Comparison of ENCODE assay signal across 8 cellular contexts in genomic region chr2:72862239-72862988, GRCh38. TPM values are rescaled to one million over a fixed set of nuclear protein-coding genes. Genes with fewer than 3 reads are reported as not detected.
A peak's percentile ranks its signal among the peaks of the same experiment; 100 is the strongest.
DNase-seq lines count a peak whose midpoint lies in the region; TF ChIP-seq lines count a peak whose summit lies in the region.

No MANE protein-coding gene starts in this region.

- no peaks in the 10 kb centered on the region for H3K36me3 ChIP-seq in neural progenitor cell
- no peaks in the 10 kb centered on the region for H3K36me3 ChIP-seq in stomach

- TF ChIP-seq EP300 in stomach (IDR thresholded peaks at IDR 0.05) = no peak

- intact Hi-C loops in stomach (cut with DNase I; ENCODE audit: low total_unique reads) = no loop called here

- H3K4me3 ChIP-seq in foreskin fibroblast (ENCODE audit: low read depth in 1 of 2, low read length in 2 of 2) (peak overlapping the region; percentile 27 to 35), neural progenitor cell (peak overlapping the region; percentile 46), stomach (peak overlapping the region; percentile 19 to 35 (median 25))

- 3 to 11% (median 5%) methylated on average over 13 to 33 of the region's 33 CpGs for WGBS in stomach, 5 donors

- peak overlapping the region; percentile 81 for H3K4me2 ChIP-seq in neural progenitor cell

- no peaks in the 10 kb centered on the region for H3K79me2 ChIP-seq in neural progenitor cell (ENCODE audit: low read depth)

- peaks cover 4% of the 10 kb centered on the region for H3F3A ChIP-seq in neural progenitor cell (ENCODE audit: low read depth)

- TF ChIP-seq POLR2A in stomach (IDR thresholded peaks at IDR 0.05) = no peak

- H4K20me1 ChIP-seq in neural progenitor cell (ENCODE audit: low read depth) = no peaks in the 10 kb centered on the region

- peaks cover 9% of the 10 kb centered on the region for H3K4me1 Mint-ChIP-seq in neural progenitor cell

- H3K9me3 ChIP-seq in neural progenitor cell (ENCODE audit: low read depth) = no peaks in the 10 kb centered on the region
- no peaks in the 10 kb centered on the region for H3K9me3 ChIP-seq in stomach

- H3K27me3 ChIP-seq in neural progenitor cell (peaks cover 32% of the 10 kb centered on the region), stomach (peaks cover 0 to 39% (median 10%) of the 10 kb centered on the region in 3 donors)

- TF ChIP-seq CTCF in foreskin fibroblast (IDR thresholded peaks at IDR 0.05; ENCODE audit: low read depth, low read length) = peak; percentile 99
- peak; percentile 98 for TF ChIP-seq CTCF in neural progenitor cell (IDR thresholded peaks at IDR 0.05)
- TF ChIP-seq CTCF in stomach (IDR thresholded peaks at IDR 0.05) = peak in 6 of 7 experiments; percentile 84 to 98 (median 93)

- no peak overlapping the region for H3K9ac ChIP-seq in neural progenitor cell

- H3K36me3 Mint-ChIP-seq in neural progenitor cell = no peaks in the 10 kb centered on the region

- H3K4me1 ChIP-seq in neural progenitor cell (peaks cover 4% of the 10 kb centered on the region), stomach (peaks cover 4 to 13% (median 11%) of the 10 kb centered on the region in 4 donors)

- peak overlapping the region; percentile 78 for H3K4me3 Mint-ChIP-seq in neural progenitor cell

- peak overlapping the region; percentile 99 for H2AFZ ChIP-seq in neural progenitor cell (replicated peaks)

- H3K27ac ChIP-seq in neural progenitor cell (no peak overlapping the region), stomach (no peak overlapping the region)

- H3K9me3 Mint-ChIP-seq in neural progenitor cell = no peaks in the 10 kb centered on the region

- H3K27me3 Mint-ChIP-seq in neural progenitor cell (ENCODE audit: insufficient read depth, low read depth) = peaks cover 19% of the 10 kb centered on the region

- H3K27ac Mint-ChIP-seq in neural progenitor cell = no peak overlapping the region

- DNase-seq in ELR (ENCODE audit: low read depth) (peak; percentile 89), H4 (ENCODE audit: low spot score) (peak; percentile 81), LHCN-M2 (ENCODE audit: low read depth) (peak; percentile 78), RPMI8226 (peak; percentile 87), foreskin fibroblast (peak; percentile 77 to 94), neural progenitor cell (ENCODE audit: low spot score) (peak; percentile 96), stomach (peak; percentile 91)
- DNase-seq in activated T-helper 9 cell treated with anti-CD3 and anti-CD28 coated beads, Interleukin-2, amount 50 U/mL, for 16 hours (ENCODE audit: low read depth) = peak; percentile 80

RNA-seq across cellular contexts. Expression of gene SPR, which starts 24.8 kb away (rescaled TPM):
- 47.6 and 52.5 TPM in 2 replicates for total RNA-seq in H4 (2014; rRNA removed; shearing (Covaris generic))
- total RNA-seq in LHCN-M2 (2014; rRNA removed) = 37.9 and 39.3 TPM in 2 replicates
- polyA plus RNA-seq in LHCN-M2 (2012) = 31.6 TPM
- 2.2 and 4.4 TPM in 2 replicates for total RNA-seq in neural progenitor cell (ENCODE audit: low replicate concordance)
- total RNA-seq in stomach = 100 to 1,000 TPM in 1 of 5 donors, 10 to 100 TPM in 4; 11.7 to 133 (median 63.8) TPM
- 10 to 100 TPM; 42.2 to 49.2 (median 48.9) TPM for polyA plus RNA-seq in stomach

RNA-seq across cellular contexts. Expression of gene EXOC6B, which starts 36.6 kb away (rescaled TPM):
- total RNA-seq in H4 (2014; rRNA removed; shearing (Covaris generic)) = 9.0 and 10.9 TPM in 2 replicates
- total RNA-seq in LHCN-M2 (2014; rRNA removed) (10.1 and 16.7 TPM in 2 replicates), neural progenitor cell (ENCODE audit: low replicate concordance) (31.1 and 41.2 TPM in 2 replicates), stomach (10 to 100 TPM; 26.1 to 57.2 (median 35.7) TPM)
- polyA plus RNA-seq in LHCN-M2 (2012) = 9.0 TPM
- 1 to 10 TPM; 3.4 to 5.2 (median 3.9) TPM for polyA plus RNA-seq in stomach

RNA-seq across cellular contexts. Expression of gene EMX1, which starts 54.9 kb away (rescaled TPM):
- not detected in 2 replicates for total RNA-seq in H4 (2014; rRNA removed; shearing (Covaris generic))
- not detected in 2 replicates for total RNA-seq in LHCN-M2 (2014; rRNA removed)
- polyA plus RNA-seq in LHCN-M2 (2012) = not detected
- total RNA-seq in neural progenitor cell (ENCODE audit: low replicate concordance) = 0.43 and 7.3 TPM in 2 replicates
- 10 to 100 TPM in 1 of 5 donors, not detected in 4; 32.1 TPM for total RNA-seq in stomach
- under 1 TPM in 2 of 3 donors, not detected in 1; 0.18 to 0.62 TPM for polyA plus RNA-seq in stomach
